In genomic region chrX:45850197-45850774, GRCh38 we compare ENCODE assay signal across 8 cellular contexts.
DNase-seq lines count a peak whose midpoint lies in the region; ATAC-seq and TF ChIP-seq lines count a peak whose summit lies in the region.

No MANE protein-coding gene starts in this region.

- no peaks in the 10 kb centered on the region for H3K36me3 ChIP-seq in CD8-positive, alpha-beta T cell (ENCODE audit: insufficient read depth, low read length)

- no peaks in the 10 kb centered on the region for H3K4me1 ChIP-seq in CD8-positive, alpha-beta T cell (ENCODE audit: insufficient read depth, low read length)

- POLR2A ChIA-PET in CD8-positive, alpha-beta T cell (lab: Charles Lee): no interaction called here

- no peak for ATAC-seq in CD8-positive, alpha-beta T cell
- peak; percentile 26 to 39 for ATAC-seq in activated naive CD4-positive, alpha-beta T cell treated with anti-CD3 and anti-CD28 coated beads, Interleukin-2, amount 50 U/mL, for 72 hours
- ATAC-seq in HG02642 (IDR thresholded peaks at IDR 0.05; ENCODE audit: poor library complexity, unreplicated experiment): no peak

- CTCF ChIA-PET in CD8-positive, alpha-beta T cell (lab: Charles Lee): interaction anchor here (1.0 kb wide), 1 partner anchor 48 kb away, joined by 6 read pairs; no protein-coding TSS in a partner anchor

- no peaks in the 10 kb centered on the region for H3K27me3 Mint-ChIP-seq in CD8-positive, alpha-beta T cell (ENCODE audit: low read depth)
- H3K27me3 Mint-ChIP-seq in immature natural killer cell (ENCODE audit: low read depth in 3 of 3): peaks cover 2 to 27% (median 7%) of the 10 kb centered on the region in 3 donors

- H3K9me3 Mint-ChIP-seq in CD8-positive, alpha-beta T cell: no peaks in the 10 kb centered on the region
- no peaks in the 10 kb centered on the region for H3K9me3 Mint-ChIP-seq in activated naive CD4-positive, alpha-beta T cell treated with anti-CD3 and anti-CD28 coated beads, Interleukin-2, amount 50 U/mL, for 72 hours
- H3K9me3 Mint-ChIP-seq in immature natural killer cell: peaks cover 0 to 3% (median 0%) of the 10 kb centered on the region in 6 donors

- peak overlapping the region; percentile 52 for H3K27ac Mint-ChIP-seq in CD8-positive, alpha-beta T cell
- H3K27ac Mint-ChIP-seq in activated naive CD4-positive, alpha-beta T cell treated with anti-CD3 and anti-CD28 coated beads, Interleukin-2, amount 50 U/mL, for 72 hours: peak overlapping the region; percentile 88 to 89
- H3K27ac Mint-ChIP-seq in immature natural killer cell: no peak overlapping the region

- H3K4me3 ChIP-seq in CD8-positive, alpha-beta T cell (ENCODE audit: low read depth, low read length): peak overlapping the region; percentile 66

- peak overlapping the region; percentile 93 for H3K4me3 Mint-ChIP-seq in CD8-positive, alpha-beta T cell
- peak overlapping the region; percentile 86 to 93 (median 87) for H3K4me3 Mint-ChIP-seq in immature natural killer cell

- peaks cover 16% of the 10 kb centered on the region for H3K36me3 Mint-ChIP-seq in CD8-positive, alpha-beta T cell
- H3K36me3 Mint-ChIP-seq in activated naive CD4-positive, alpha-beta T cell treated with anti-CD3 and anti-CD28 coated beads, Interleukin-2, amount 50 U/mL, for 72 hours: peaks cover 22 to 30% of the 10 kb centered on the region in 2 donors
- H3K36me3 Mint-ChIP-seq in immature natural killer cell: no peaks in the 10 kb centered on the region

- intact Hi-C loops in CD8-positive, alpha-beta T cell (cut with DNase I, micrococcal nuclease): loop anchor here (2.0 to 5.0 kb wide), 3 partner anchors 43 to 93 kb away; no protein-coding TSS in a partner anchor

- H3K4me1 Mint-ChIP-seq in CD8-positive, alpha-beta T cell (ENCODE audit: low read depth): peaks cover 14% of the 10 kb centered on the region
- H3K4me1 Mint-ChIP-seq in immature natural killer cell: peaks cover 18 to 19% of the 10 kb centered on the region in 2 donors

- H3K27ac ChIP-seq in CD8-positive, alpha-beta T cell (ENCODE audit: low read depth, low read length): no peak overlapping the region

- H3K9me3 ChIP-seq in CD8-positive, alpha-beta T cell (ENCODE audit: low read length): no peaks in the 10 kb centered on the region

- DNase-seq in CD8-positive, alpha-beta T cell: peak in 3 of 7 experiments; percentile 14 to 52 (median 20)
- DNase-seq in NCI-H146 (lab: John Stamatoyannopoulos, UW): peak; percentile 44
- DNase-seq in activated naive CD4-positive, alpha-beta T cell treated with anti-CD3 and anti-CD28 coated beads, Interleukin-2, amount 50 U/mL, for 72 hours (ENCODE audit: low spot score in 2 of 2): peak; percentile 28 to 54
- DNase-seq in immature natural killer cell: no peak
- peak; percentile 35 to 39 for DNase-seq in stimulated activated CD4-positive, alpha-beta T cell treated with anti-CD3 and anti-CD28 coated beads, Interleukin-2, amount 100 ng/mL, for 24 hours
- no peak for DNase-seq in NCI-H1694 treated with DMSO at 0.1 percent for 48 hours (lab: John Stamatoyannopoulos, UW)
- no peak for DNase-seq in NCI-H2227 (lab: John Stamatoyannopoulos, UW; ENCODE audit: unreplicated experiment)

- no peak for TF ChIP-seq CTCF in CD8-positive, alpha-beta T cell (IDR thresholded peaks at IDR 0.05)

- no peaks in the 10 kb centered on the region for H3K27me3 ChIP-seq in CD8-positive, alpha-beta T cell (ENCODE audit: insufficient read depth, low read length)

Comparison
In these comparisons a context has a peak if more than half of its experiments do, and no peak if none do; other contexts are left out.
1. ATAC-seq: peak in activated naive CD4-positive, alpha-beta T cell treated with anti-CD3 and anti-CD28 coated beads, Interleukin-2, amount 50 U/mL, for 72 hours (2 of 2); none in CD8-positive, alpha-beta T cell (single experiment) and HG02642 (single experiment).
2. DNase-seq: peak in NCI-H146 (single experiment), activated naive CD4-positive, alpha-beta T cell treated with anti-CD3 and anti-CD28 coated beads, Interleukin-2, amount 50 U/mL, for 72 hours (2 of 2) and stimulated activated CD4-positive, alpha-beta T cell treated with anti-CD3 and anti-CD28 coated beads, Interleukin-2, amount 100 ng/mL, for 24 hours (2 of 2); none in immature natural killer cell (0 of 3), NCI-H1694 treated with DMSO at 0.1 percent for 48 hours (single experiment) and NCI-H2227 (single experiment).
3. H3K27ac Mint-ChIP-seq: peak in CD8-positive, alpha-beta T cell (single experiment) and activated naive CD4-positive, alpha-beta T cell treated with anti-CD3 and anti-CD28 coated beads, Interleukin-2, amount 50 U/mL, for 72 hours (2 of 2); none in immature natural killer cell (0 of 6).